Comparison of ENCODE assay signal across 10 cellular contexts in genomic region chr3:43769097-43769470, GRCh38.
A peak's percentile ranks its signal among the peaks of the same experiment; 100 is the strongest.
DNase-seq lines count a peak whose midpoint lies in the region; ATAC-seq and TF ChIP-seq lines count a peak whose summit lies in the region.
"Had no signal": no experiment of that assay in that cellular context is flagged by ENCODE, and none has a peak within 500 bp of the region (broad histone marks: within the 10 kb centered on the region; RNA-seq: fewer than 3 reads in every experiment).

No MANE protein-coding gene starts in this region.

- H3K4me2 ChIP-seq in MM.1S (ENCODE audit: low read depth, low read length) = peak overlapping the region; percentile 38; the same call in 1 of the 2 replicates
- H3K4me2 ChIP-seq in osteoblast (ENCODE audit: insufficient read depth, low read length) = peak overlapping the region; percentile 86

- peak overlapping the region; percentile 59 for H2AFZ ChIP-seq in MM.1S (ENCODE audit: low read length)
- peak overlapping the region; percentile 85 for H2AFZ ChIP-seq in osteoblast (ENCODE audit: low read length)

- peaks cover 18% of the 10 kb centered on the region for H3K27me3 Mint-ChIP-seq in endodermal cell (ENCODE audit: insufficient read depth)

- H3K4me3 ChIP-seq in AG04450 (ENCODE audit: low read depth, low read length) (peak overlapping the region; percentile 31), MM.1S (ENCODE audit: low read length) (0 out of 2 replicates have a peak overlapping the region, but pooled peaks have one; percentile 14), dorsolateral prefrontal cortex (peak overlapping the region in 57 of 59 donors; percentile 8 to 69 (median 47)), osteoblast (ENCODE audit: insufficient read depth, low read length) (peak overlapping the region; percentile 68), endodermal cell (ENCODE audit: low read length) (no peak overlapping the region)

- H3K9ac ChIP-seq in MM.1S (ENCODE audit: low read length) = no peak overlapping the region
- no peak overlapping the region for H3K9ac ChIP-seq in endodermal cell (ENCODE audit: extremely low read depth, low read length, poor library complexity, severe bottlenecking)

- H3K27me3 ChIP-seq in AG04450 (ENCODE audit: control insufficient read depth, insufficient read depth, low read length) (no peaks in the 10 kb centered on the region), MM.1S (replicated peaks; ENCODE audit: insufficient read depth, low read length) (no peaks in the 10 kb centered on the region), dorsolateral prefrontal cortex (no peaks in the 10 kb centered on the region), osteoblast (ENCODE audit: insufficient read depth, low read length) (no peaks in the 10 kb centered on the region), endodermal cell (ENCODE audit: control insufficient read depth, insufficient read depth, low read length, poor library complexity, severe bottlenecking) (no peaks in the 10 kb centered on the region)
- H3K27me3 ChIP-seq: adrenal gland had no signal

- CTCF ChIA-PET in AG04450 (lab: Charles Lee) = interaction anchor here (0.6 to 2.3 kb wide), 40 partner anchors 10 to 807 kb away, joined by 3 to 19 read pairs (median 4); no protein-coding TSS in a partner anchor

- no peak overlapping the region for H3K27ac Mint-ChIP-seq in endodermal cell
- H3K27ac Mint-ChIP-seq: T-helper 1 cell treated with Interleukin-12 subunit alpha and Interleukin-12 subunit beta and Interleukin-4 antibody, amounts not matched to agents 30 μg/mL and 1 μg/mL, for 36 hours had no signal

- ATAC-seq in omental fat pad (ENCODE audit: low FRiP score) (no peak), GM21526 (IDR thresholded peaks at IDR 0.05; ENCODE audit: low FRiP score, unreplicated experiment) (no peak)

- H3K79me2 ChIP-seq in MM.1S (ENCODE audit: low read length) (no peaks in the 10 kb centered on the region), osteoblast (ENCODE audit: insufficient read depth, low read length) (no peaks in the 10 kb centered on the region)

- no peaks in the 10 kb centered on the region for H3K36me3 ChIP-seq in MM.1S (replicated peaks; ENCODE audit: insufficient read depth, low read length)
- H3K36me3 ChIP-seq in osteoblast (ENCODE audit: insufficient read depth, low read length) = no peaks in the 10 kb centered on the region
- no peaks in the 10 kb centered on the region for H3K36me3 ChIP-seq in endodermal cell (ENCODE audit: control insufficient read depth, insufficient read depth, low read length)
- H3K36me3 ChIP-seq: adrenal gland had no signal

- H3K27ac ChIP-seq in AG04450 (ENCODE audit: low read depth, low read length) (no peak overlapping the region), MM.1S (ENCODE audit: low read length) (no peak overlapping the region), dorsolateral prefrontal cortex (peak overlapping the region in 29 of 59 donors; percentile 5 to 75 (median 49)), osteoblast (ENCODE audit: low read depth, low read length) (peak overlapping the region; percentile 52), endodermal cell (ENCODE audit: low read depth, low read length) (no peak overlapping the region)

- no peaks in the 10 kb centered on the region for H4K20me1 ChIP-seq in MM.1S (ENCODE audit: insufficient read depth, low read length)
- H4K20me1 ChIP-seq in osteoblast (ENCODE audit: insufficient read depth, low read length) = no peaks in the 10 kb centered on the region

- H3K4me3 Mint-ChIP-seq in endodermal cell = no peak overlapping the region
- H3K4me3 Mint-ChIP-seq: T-helper 1 cell treated with Interleukin-12 subunit alpha and Interleukin-12 subunit beta and Interleukin-4 antibody, amounts not matched to agents 30 μg/mL and 1 μg/mL, for 36 hours had no signal

- DNase-seq in AG04450 (ENCODE audit: low read depth, low spot score) (no peak), MM.1S (no peak), dorsolateral prefrontal cortex (no peak), osteoblast (ENCODE audit: insufficient read length, low spot score, missing footprints) (no peak), omental fat pad (ENCODE audit: low spot score) (no peak), OCI-M1 (lab: John Stamatoyannopoulos, UW) (no peak), endodermal cell (no peak)

- TF ChIP-seq CTCF in AG04450 (IDR thresholded peaks at IDR 0.05; ENCODE audit: low read depth, low read length) (no peak), MM.1S (IDR thresholded peaks at IDR 0.05; ENCODE audit: low read length) (no peak), dorsolateral prefrontal cortex (IDR thresholded peaks at IDR 0.05 in 54 of 56, conservative IDR thresholded peaks at IDR 0.05 in 2 of 56; ENCODE audit: low read depth in 1 of 56, partially characterized antibody in 56 of 56) (no peak), osteoblast (IDR thresholded peaks at IDR 0.05; ENCODE audit: extremely low read depth, low read depth, low read length) (no peak), omental fat pad (IDR thresholded peaks at IDR 0.05) (no peak), endodermal cell (conservative IDR thresholded peaks at IDR 0.05) (no peak)

- H3K4me1 Mint-ChIP-seq in endodermal cell = peaks cover 16% of the 10 kb centered on the region

- no peaks in the 10 kb centered on the region for H3K4me1 ChIP-seq in MM.1S (ENCODE audit: low read length)
- peaks cover 44% of the 10 kb centered on the region for H3K4me1 ChIP-seq in osteoblast (ENCODE audit: insufficient read depth, low read length)
- peaks cover 6% of the 10 kb centered on the region for H3K4me1 ChIP-seq in endodermal cell (ENCODE audit: control insufficient read depth, insufficient read depth, low read length)

- no peaks in the 10 kb centered on the region for H3F3A ChIP-seq in MM.1S (ENCODE audit: insufficient read depth, low read length)

- H3K9me3 ChIP-seq in AG04450 (ENCODE audit: control insufficient read depth, insufficient read depth, low read length) = no peaks in the 10 kb centered on the region
- no peaks in the 10 kb centered on the region for H3K9me3 ChIP-seq in MM.1S (replicated peaks; ENCODE audit: insufficient read depth, low read length)
- no peaks in the 10 kb centered on the region for H3K9me3 ChIP-seq in osteoblast (ENCODE audit: low read depth, low read length)
- no peaks in the 10 kb centered on the region for H3K9me3 ChIP-seq in endodermal cell (ENCODE audit: control insufficient read depth, low read length)
- H3K9me3 ChIP-seq: adrenal gland had no signal

- POLR2A ChIA-PET in AG04450 (lab: Yijun Ruan, JAX) = interaction anchor here (0.8 to 1.0 kb wide), 2 partner anchors 15 to 147 kb away, joined by 3 read pairs; partner anchors contain the start of gene ANO10

- no peaks in the 10 kb centered on the region for H3K9me3 Mint-ChIP-seq in endodermal cell
- H3K9me3 Mint-ChIP-seq: T-helper 1 cell treated with Interleukin-12 subunit alpha and Interleukin-12 subunit beta and Interleukin-4 antibody, amounts not matched to agents 30 μg/mL and 1 μg/mL, for 36 hours had no signal

- intact Hi-C loops in dorsolateral prefrontal cortex (cut with DNase I) = loop anchor here (2.0 to 10.0 kb wide), 3 partner anchors 78 to 224 kb away; partner anchors contain the start of genes ABHD5 (in 1 of the 2) and ANO10 (in 1 of the 2)

- WGBS in endodermal cell (ENCODE audit: insufficient coverage in 1 of 2, insufficient read length in 1 of 2), 2 experiments = 93% methylated on average over 2 of the region's 2 CpGs; no CpG with 5 or more reads in 1 of the 2 experiments

- H3K9me2 ChIP-seq in MM.1S (replicated peaks; ENCODE audit: insufficient read depth, low read length) = no peaks in the 10 kb centered on the region

- H3K36me3 Mint-ChIP-seq in endodermal cell (ENCODE audit: low read depth) = no peaks in the 10 kb centered on the region
